ENCODE assay signal across 14 cellular contexts in the genomic region with DNA sequence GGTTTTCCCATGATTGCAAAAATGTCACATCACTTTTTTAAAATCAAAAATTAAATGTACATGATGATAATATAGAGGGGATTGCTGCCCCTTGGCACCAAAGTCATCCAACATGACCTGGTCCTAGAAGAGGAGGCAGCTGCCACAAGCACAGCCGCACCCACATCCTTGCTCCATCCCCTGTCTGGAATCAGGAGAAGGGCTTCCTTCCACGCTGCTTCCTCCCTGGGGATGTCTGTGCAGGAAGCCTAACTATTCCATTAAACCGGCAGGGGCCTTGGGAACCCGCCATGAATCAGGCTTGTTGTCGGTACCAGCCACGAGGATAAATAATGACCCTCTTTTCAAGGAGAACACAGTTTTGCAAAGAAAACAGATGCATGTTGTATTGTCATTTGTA.
"Had no signal": no experiment of that assay in that cellular context is flagged by ENCODE, and none has a peak within 500 bp of the region (broad histone marks: within the 10 kb centered on the region; RNA-seq: fewer than 3 reads in every experiment).

No MANE protein-coding gene starts in this region.

- DNase-seq: cortex of kidney, dermis blood vessel endothelial cell, foreskin melanocyte, T1000 had no signal

- H3K36me3 ChIP-seq: ascending aorta, breast epithelium, cardiac muscle cell, esophagus muscularis mucosa, gastroesophageal sphincter, WERI-Rb-1 had no signal

- H3K27ac ChIP-seq: ascending aorta, breast epithelium, cardiac muscle cell, esophagus muscularis mucosa, gastroesophageal sphincter, WERI-Rb-1 had no signal

- H3K4me3 ChIP-seq: ascending aorta, breast epithelium, cardiac muscle cell, esophagus muscularis mucosa, gastroesophageal sphincter had no signal

- H3K27me3 ChIP-seq: ascending aorta, cardiac muscle cell had no signal

- H3K9me3 ChIP-seq: ascending aorta, breast epithelium, esophagus muscularis mucosa, gastroesophageal sphincter had no signal

- ATAC-seq: activated CD4-positive, CD25-positive, alpha-beta regulatory T cell treated with anti-CD3 and anti-CD28 coated beads, Interleukin-2, amount 50 U/mL, for 24 hours; activated CD8-positive, alpha-beta T cell treated with anti-CD3 and anti-CD28 coated beads, Interleukin-2, amount 10 ng/mL, durations not matched to agents 7 days and 5 days; effector memory CD8-positive, alpha-beta T cell; gastroesophageal sphincter; T-helper 17 cell had no signal

- H3K4me1 ChIP-seq: ascending aorta, breast epithelium, gastroesophageal sphincter had no signal
